ENCODE assay signal across 15 cellular contexts in the genomic region with DNA sequence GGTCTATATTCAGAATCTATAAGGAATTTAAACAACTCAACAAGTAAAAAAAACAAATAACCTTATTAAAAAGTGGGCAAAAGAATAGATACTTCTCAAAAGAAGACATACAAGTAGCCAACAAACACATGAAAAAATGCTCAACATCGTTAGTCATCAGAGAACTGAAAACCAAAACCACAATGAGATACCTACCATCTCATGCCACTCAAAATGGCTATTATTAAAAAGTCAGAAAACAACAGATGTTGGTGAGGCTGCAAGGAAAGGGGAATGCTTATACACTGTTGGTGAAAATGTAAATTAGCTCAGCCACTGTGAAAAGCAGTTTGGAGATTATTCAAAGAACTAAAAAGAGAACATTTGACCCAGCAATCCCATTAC.
DNase-seq lines count a peak whose midpoint lies in the region; ATAC-seq, FAIRE-seq and TF ChIP-seq lines count a peak whose summit lies in the region.
"Had no signal": no experiment of that assay in that cellular context is flagged by ENCODE, and none has a peak within 500 bp of the region (broad histone marks: within the 10 kb centered on the region; RNA-seq: fewer than 3 reads in every experiment).

No MANE protein-coding gene starts in this region.

- no peak overlapping the region for H2AFZ ChIP-seq in GM12878 (ENCODE audit: control insufficient read depth, low read depth, low read length)

- TF ChIP-seq CTCF in AG09309 (IDR thresholded peaks at IDR 0.05; ENCODE audit: control insufficient read depth, insufficient read depth, low read depth, low read length, missing control alignments) (no peak), GM12878 (IDR thresholded peaks at IDR 0.05 in 2 of 3, conservative IDR thresholded peaks at IDR 0.05 in 1 of 3; ENCODE audit: control insufficient read depth in 2 of 3, extremely low read depth in 1 of 3, insufficient read depth in 1 of 3, low read depth in 3 of 3, low read length in 3 of 3) (no peak)

- TF ChIP-seq POLR2A in GM12878 (IDR thresholded peaks at IDR 0.05; ENCODE audit: low read depth, low read length): no peak
- TF ChIP-seq POLR2A in H54 (IDR thresholded peaks at IDR 0.05; ENCODE audit: low read depth, low read length): no peak

- peak; percentile 28 for DNase-seq in AG09309 (ENCODE audit: low read depth)
- peak; percentile 48 for DNase-seq in GM12878 (ENCODE audit: low read depth, low spot score)
- no peak for DNase-seq in H54 (ENCODE audit: insufficient read length, low spot score)
- no peak for DNase-seq in HuH-7.5 (ENCODE audit: low spot score)
- no peak for DNase-seq in GF-D8 (lab: John Stamatoyannopoulos, UW)
- DNase-seq in islet precursor cell: no peak
- DNase-seq: activated naive CD8-positive, alpha-beta T cell treated with anti-CD3 and anti-CD28 coated beads, Interleukin-2, amount 10 ng/mL, durations not matched to agents 7 days and 5 days; COR-L47; gastrocnemius medialis; tibial artery had no signal

- no peak overlapping the region for H3K4me2 ChIP-seq in GM12878 (ENCODE audit: control insufficient read depth, insufficient read depth)
- H3K4me2 ChIP-seq: A549 had no signal

- CTCF ChIA-PET in GM12878 (lab: Yijun Ruan, JAX): interaction anchor here (4.5 kb wide), 1 partner anchor 14 kb away, joined by 24 read pairs; no protein-coding TSS in a partner anchor

- no peaks in the 10 kb centered on the region for H3K79me2 ChIP-seq in GM12878 (ENCODE audit: control insufficient read depth, insufficient read depth, low read length)

- TF ChIP-seq EP300 in GM12878 (IDR thresholded peaks at IDR 0.05; ENCODE audit: borderline replicate concordance in 1 of 2, control insufficient read depth in 1 of 2, low read depth in 2 of 2, low read length in 2 of 2): no peak

- RAD21 ChIA-PET in GM12878 (lab: Charles Lee; ENCODE audit: unreplicated experiment): no interaction called here

- no peaks in the 10 kb centered on the region for H3K27me3 ChIP-seq in GM12878 (replicated peaks in 1 of 2; ENCODE audit: control insufficient read depth in 2 of 2, insufficient read depth in 2 of 2, low read length in 1 of 2)
- H3K27me3 ChIP-seq: gastrocnemius medialis, tibial artery had no signal

- no peaks in the 10 kb centered on the region for H3K4me1 ChIP-seq in GM12878 (ENCODE audit: control insufficient read depth, insufficient read depth, low read length)
- H3K4me1 ChIP-seq: A549, gastrocnemius medialis had no signal

- H3K9me3 ChIP-seq in GM12878 (replicated peaks; ENCODE audit: control insufficient read depth, insufficient read depth, low read length): no peaks in the 10 kb centered on the region
- H3K9me3 ChIP-seq: A549, gastrocnemius medialis had no signal

- FAIRE-seq in GM12878 (lab: Jason Lieb, UNC) (no peak), H54 (lab: Jason Lieb, UNC) (no peak)
- FAIRE-seq: A549, GM19239 had no signal

- H3K27ac ChIP-seq in GM12878 (ENCODE audit: control insufficient read depth, insufficient read depth): no peak overlapping the region
- H3K27ac ChIP-seq: A549, gastrocnemius medialis, tibial artery had no signal

- H3K36me3 ChIP-seq in GM12878 (ENCODE audit: control insufficient read depth in 2 of 2, insufficient read depth in 2 of 2, low read length in 1 of 2): no peaks in the 10 kb centered on the region
- H3K36me3 ChIP-seq: gastrocnemius medialis, tibial artery had no signal

- H3K4me3 ChIP-seq in AG09309 (ENCODE audit: control insufficient read depth, low read depth, low read length) (no peak overlapping the region), GM12878 (no peak overlapping the region)
- H3K4me3 ChIP-seq: A549, gastrocnemius medialis, tibial artery had no signal

- no peak for TF ChIP-seq RAD21 in GM12878 (IDR thresholded peaks at IDR 0.05; ENCODE audit: insufficient read depth, low read depth, low read length)

- 0% methylated on average over 1 of the region's 1 CpG for WGBS in GM12878 (ENCODE audit: insufficient coverage, insufficient replicate concordance, low lambda C conversion rate, missing lambda C conversion rate)

- SMC1A ChIA-PET in GM12878 (lab: Charles Lee; ENCODE audit: uncharacterized antibody, unreplicated experiment): interaction anchor here (1.7 kb wide), 1 partner anchor 10 kb away, joined by 4 read pairs; no protein-coding TSS in a partner anchor

- POLR2A ChIA-PET in GM12878 (lab: Charles Lee): no interaction called here

- in situ Hi-C loops in GM12878 (cut with MboI): no loop called here

- no peak overlapping the region for H3K9ac ChIP-seq in GM12878 (ENCODE audit: control insufficient read depth, insufficient read depth, low read length)

- intact Hi-C loops in GM12878 (cut with micrococcal nuclease; ENCODE audit: unreplicated experiment): no loop called here

- peak; percentile 56 for ATAC-seq in GM19468 (IDR thresholded peaks at IDR 0.05; ENCODE audit: extremely low read depth, unreplicated experiment)
- peak; percentile 81 for ATAC-seq in HG03378 (IDR thresholded peaks at IDR 0.05; ENCODE audit: unreplicated experiment)
- ATAC-seq in GM12878: peak; percentile 75
- ATAC-seq: A549, gastrocnemius medialis, WTC11 had no signal

- BruUV-seq in GM12878 (replicated peaks; lab: Mats Ljungman, UMichigan): no TSS peak

- no peaks in the 10 kb centered on the region for H4K20me1 ChIP-seq in GM12878 (ENCODE audit: control insufficient read depth, insufficient read depth)

TF ChIP-seq in GM12878, 131 proteins besides CTCF, POLR2A, EP300 and RAD21:
- TF ChIP-seq CHD1 (IDR thresholded peaks at IDR 0.05; ENCODE audit: low read depth, low read length) (no peak), ZZZ3 (IDR thresholded peaks at IDR 0.05; ENCODE audit: control insufficient read depth, insufficient read length, low read depth) (no peak), SIX5 (IDR thresholded peaks at IDR 0.05; ENCODE audit: low read depth, low read length, severe bottlenecking) (no peak), RUNX3 (IDR thresholded peaks at IDR 0.05; ENCODE audit: low read length) (peak; percentile 40), POLR2AphosphoS2 (IDR thresholded peaks at IDR 0.05; ENCODE audit: low read depth, low read length) (no peak), IKZF2 (IDR thresholded peaks at IDR 0.05) (peak in 1 of 2 experiments; percentile 36; a peak in 1 of 4 replicates), BHLHE40 (IDR thresholded peaks at IDR 0.05; ENCODE audit: borderline replicate concordance in 1 of 2, low read depth in 2 of 2, low read length in 1 of 2) (no peak), BCL11A (IDR thresholded peaks at IDR 0.05; ENCODE audit: low read depth, low read length) (no peak)
- TF ChIP-seq, protein P1, sequence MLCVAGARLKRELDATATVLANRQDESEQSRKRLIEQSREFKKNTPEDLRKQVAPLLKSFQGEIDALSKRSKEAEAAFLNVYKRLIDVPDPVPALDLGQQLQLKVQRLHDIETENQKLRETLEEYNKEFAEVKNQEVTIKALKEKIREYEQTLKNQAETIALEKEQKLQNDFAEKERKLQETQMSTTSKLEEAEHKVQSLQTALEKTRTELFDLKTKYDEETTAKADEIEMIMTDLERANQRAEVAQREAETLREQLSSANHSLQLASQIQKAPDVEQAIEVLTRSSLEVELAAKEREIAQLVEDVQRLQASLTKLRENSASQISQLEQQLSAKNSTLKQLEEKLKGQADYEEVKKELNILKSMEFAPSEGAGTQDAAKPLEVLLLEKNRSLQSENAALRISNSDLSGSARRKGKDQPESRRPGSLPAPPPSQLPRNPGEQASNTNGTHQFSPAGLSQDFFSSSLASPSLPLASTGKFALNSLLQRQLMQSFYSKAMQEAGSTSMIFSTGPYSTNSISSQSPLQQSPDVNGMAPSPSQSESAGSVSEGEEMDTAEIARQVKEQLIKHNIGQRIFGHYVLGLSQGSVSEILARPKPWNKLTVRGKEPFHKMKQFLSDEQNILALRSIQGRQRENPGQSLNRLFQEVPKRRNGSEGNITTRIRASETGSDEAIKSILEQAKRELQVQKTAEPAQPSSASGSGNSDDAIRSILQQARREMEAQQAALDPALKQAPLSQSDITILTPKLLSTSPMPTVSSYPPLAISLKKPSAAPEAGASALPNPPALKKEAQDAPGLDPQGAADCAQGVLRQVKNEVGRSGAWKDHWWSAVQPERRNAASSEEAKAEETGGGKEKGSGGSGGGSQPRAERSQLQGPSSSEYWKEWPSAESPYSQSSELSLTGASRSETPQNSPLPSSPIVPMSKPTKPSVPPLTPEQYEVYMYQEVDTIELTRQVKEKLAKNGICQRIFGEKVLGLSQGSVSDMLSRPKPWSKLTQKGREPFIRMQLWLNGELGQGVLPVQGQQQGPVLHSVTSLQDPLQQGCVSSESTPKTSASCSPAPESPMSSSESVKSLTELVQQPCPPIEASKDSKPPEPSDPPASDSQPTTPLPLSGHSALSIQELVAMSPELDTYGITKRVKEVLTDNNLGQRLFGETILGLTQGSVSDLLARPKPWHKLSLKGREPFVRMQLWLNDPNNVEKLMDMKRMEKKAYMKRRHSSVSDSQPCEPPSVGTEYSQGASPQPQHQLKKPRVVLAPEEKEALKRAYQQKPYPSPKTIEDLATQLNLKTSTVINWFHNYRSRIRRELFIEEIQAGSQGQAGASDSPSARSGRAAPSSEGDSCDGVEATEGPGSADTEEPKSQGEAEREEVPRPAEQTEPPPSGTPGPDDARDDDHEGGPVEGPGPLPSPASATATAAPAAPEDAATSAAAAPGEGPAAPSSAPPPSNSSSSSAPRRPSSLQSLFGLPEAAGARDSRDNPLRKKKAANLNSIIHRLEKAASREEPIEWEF (IDR thresholded peaks at IDR 0.05; ENCODE audit: insufficient replicate concordance, low read depth, low read length): no peak
- TF ChIP-seq, protein P2, sequence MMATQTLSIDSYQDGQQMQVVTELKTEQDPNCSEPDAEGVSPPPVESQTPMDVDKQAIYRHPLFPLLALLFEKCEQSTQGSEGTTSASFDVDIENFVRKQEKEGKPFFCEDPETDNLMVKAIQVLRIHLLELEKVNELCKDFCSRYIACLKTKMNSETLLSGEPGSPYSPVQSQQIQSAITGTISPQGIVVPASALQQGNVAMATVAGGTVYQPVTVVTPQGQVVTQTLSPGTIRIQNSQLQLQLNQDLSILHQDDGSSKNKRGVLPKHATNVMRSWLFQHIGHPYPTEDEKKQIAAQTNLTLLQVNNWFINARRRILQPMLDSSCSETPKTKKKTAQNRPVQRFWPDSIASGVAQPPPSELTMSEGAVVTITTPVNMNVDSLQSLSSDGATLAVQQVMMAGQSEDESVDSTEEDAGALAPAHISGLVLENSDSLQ (IDR thresholded peaks at IDR 0.05): peak; percentile 83

Comparison
In these comparisons a context has a peak if more than half of its experiments do, and no peak if none do; other contexts are left out.
1. DNase-seq: peak in AG09309 (single experiment) and GM12878 (single experiment); none in H54 (single experiment), HuH-7.5 (single experiment), GF-D8 (single experiment) and islet precursor cell (single experiment).
2. Peak in every context shown above with its lines, with median percentiles within 50 percentile points of each other: ATAC-seq.